Comparison of ENCODE assay signal across 22 cellular contexts in genomic region chr4:55500072-55500471, GRCh38. TPM values are rescaled to one million over a fixed set of nuclear protein-coding genes. Genes with fewer than 3 reads are reported as not detected.
A peak's percentile ranks its signal among the peaks of the same experiment; 100 is the strongest.
DNase-seq lines count a peak whose midpoint lies in the region; ATAC-seq and TF ChIP-seq lines count a peak whose summit lies in the region.
"Had no signal": no experiment of that assay in that cellular context is flagged by ENCODE, and none has a peak within 500 bp of the region (broad histone marks: within the 10 kb centered on the region; RNA-seq: fewer than 3 reads in every experiment).

No MANE protein-coding gene starts in this region.

- peaks cover 56% of the 10 kb centered on the region for H3K36me3 Mint-ChIP-seq in nephron progenitor cell (ENCODE audit: low read depth)

- H3K4me1 Mint-ChIP-seq in nephron progenitor cell, result peaks cover 4% of the 10 kb centered on the region

- no peak overlapping the region for H3K4me3 Mint-ChIP-seq in nephron progenitor cell
- H3K4me3 Mint-ChIP-seq: activated CD4-positive, alpha-beta memory T cell treated with anti-CD3 and anti-CD28 coated beads for 36 hours; naive B cell; stimulated activated naive B cell treated with anti-CD40 and anti-IgM and Interleukin-4, amounts not matched to agents 10 μg/mL and 1 μg/mL and 100 μg/mL, for 72 hours had no signal

- no peak for TF ChIP-seq CTCF in nephron progenitor cell (IDR thresholded peaks at IDR 0.05)

- no peak for TF ChIP-seq POLR2A in erythroblast (IDR thresholded peaks at IDR 0.05; ENCODE audit: low read length)

- ATAC-seq in GM19023 (IDR thresholded peaks at IDR 0.05; ENCODE audit: unreplicated experiment), result peak; percentile 64
- ATAC-seq in GM21717 (IDR thresholded peaks at IDR 0.05; ENCODE audit: unreplicated experiment), result peak; percentile 86
- ATAC-seq in HG03095 (IDR thresholded peaks at IDR 0.05; ENCODE audit: unreplicated experiment), result peak; percentile 79
- ATAC-seq: gastroesophageal sphincter; pancreas; stimulated activated naive B cell treated with anti-CD40 and anti-IgM and Interleukin-4, amounts not matched to agents 10 μg/mL and 1 μg/mL and 100 μg/mL, for 72 hours had no signal

- intact Hi-C loops in posterior vena cava (cut with DNase I), result loop anchor here in 1 of 2 donors (1.0 kb wide), 1 partner anchor 35 kb away; no protein-coding TSS in a partner anchor

- DNase-seq in nephron progenitor cell (no peak), erythroblast (lab: John Stamatoyannopoulos, UW) (no peak), posterior vena cava (ENCODE audit: low spot score) (no peak), Kasumi-1 (lab: John Stamatoyannopoulos, UW) (no peak)
- DNase-seq: activated CD4-positive, alpha-beta memory T cell treated with anti-CD3 and anti-CD28 coated beads for 36 hours; activated naive CD4-positive, alpha-beta T cell treated with anti-CD3 and anti-CD28 coated beads, Interleukin-2, amount 50 U/mL, for 16 hours; aorta; central memory CD4-positive, alpha-beta T cell; DND-41; kidney glomerular epithelial cell; MG63; naive B cell; NCI-H187 treated with DMSO at 0.1 percent for 48 hours; NCI-H345; pancreas; Peyer's patch; stimulated activated naive B cell treated with anti-CD40 and anti-IgM and Interleukin-4, amounts not matched to agents 10 μg/mL and 1 μg/mL and 100 μg/mL, for 72 hours; thyroid gland had no signal

- peaks cover 2% of the 10 kb centered on the region for H3K27me3 Mint-ChIP-seq in nephron progenitor cell (ENCODE audit: low read depth, poor library complexity)
- H3K27me3 Mint-ChIP-seq: activated CD4-positive, alpha-beta memory T cell treated with anti-CD3 and anti-CD28 coated beads for 36 hours; naive B cell; stimulated activated naive B cell treated with anti-CD40 and anti-IgM and Interleukin-4, amounts not matched to agents 10 μg/mL and 1 μg/mL and 100 μg/mL, for 72 hours had no signal

- H3K9me3 Mint-ChIP-seq in nephron progenitor cell, result peaks cover 16% of the 10 kb centered on the region
- H3K9me3 Mint-ChIP-seq: activated CD4-positive, alpha-beta memory T cell treated with anti-CD3 and anti-CD28 coated beads for 36 hours had no signal

- peak overlapping the region; percentile 86 for H3K27ac Mint-ChIP-seq in nephron progenitor cell
- H3K27ac Mint-ChIP-seq: activated CD4-positive, alpha-beta memory T cell treated with anti-CD3 and anti-CD28 coated beads for 36 hours; naive B cell; stimulated activated naive B cell treated with anti-CD40 and anti-IgM and Interleukin-4, amounts not matched to agents 10 μg/mL and 1 μg/mL and 100 μg/mL, for 72 hours had no signal

RNA-seq across cellular contexts. Expression of gene CLOCK, which starts 46.6 kb away (rescaled TPM):
- total RNA-seq in posterior vena cava, result 10 to 100 TPM; 35.2 to 45.1 TPM
